ENCODE assay signal across 8 cellular contexts in the genomic region with DNA sequence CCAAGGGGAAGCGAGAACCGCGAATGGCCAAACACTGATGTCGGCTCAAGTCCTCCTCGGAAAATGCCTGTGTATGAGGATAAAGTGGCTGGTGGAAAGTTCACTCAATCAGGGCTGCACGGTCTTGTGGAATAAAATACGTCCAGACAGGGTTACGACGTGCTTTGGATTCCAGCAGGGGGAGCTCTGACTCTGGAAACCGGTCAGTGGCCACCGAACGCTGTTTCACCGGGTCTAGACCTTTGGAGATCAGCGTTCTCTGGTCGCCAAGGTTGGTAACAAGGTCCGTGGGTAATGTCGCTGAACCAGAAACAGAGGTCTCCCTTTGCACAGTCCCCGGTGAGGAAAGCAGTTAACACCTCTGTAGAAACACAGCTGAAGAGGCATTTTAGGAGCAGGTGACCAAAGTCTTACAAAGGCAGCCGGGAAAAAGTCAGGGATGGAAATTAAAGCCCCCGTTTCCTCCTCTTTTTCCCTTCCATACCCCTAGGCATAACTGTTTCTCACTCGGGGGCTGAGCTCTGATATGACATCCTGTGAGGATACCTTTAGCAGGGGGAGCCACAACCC. TPM values are rescaled to one million over a fixed set of nuclear protein-coding genes. Genes with fewer than 3 reads are reported as not detected.
A peak's percentile ranks its signal among the peaks of the same experiment; 100 is the strongest.
DNase-seq lines count a peak whose midpoint lies in the region; ATAC-seq, FAIRE-seq and TF ChIP-seq lines count a peak whose summit lies in the region.

No MANE protein-coding gene starts in this region.

- H3K9ac ChIP-seq in HepG2 (ENCODE audit: insufficient read depth, low read depth, low read length) = no peak overlapping the region

- H3K9me3 ChIP-seq in HepG2 (ENCODE audit: low read length) = no peaks in the 10 kb centered on the region

- DNase-seq in GM04504 (ENCODE audit: low read depth) (peak; percentile 58), NCI-H510A (lab: John Stamatoyannopoulos, UW) (peak; percentile 97), dedifferentiated amniotic fluid mesenchymal stem cell (ENCODE audit: extremely low spot score) (peak; percentile 87), HepG2 (ENCODE audit: low spot score) (peak; percentile 78)
- peak; percentile 63 to 72 for DNase-seq in activated CD4-positive, alpha-beta T cell treated with anti-CD3 and anti-CD28 coated beads for 4 hours
- peak; percentile 64 to 66 for DNase-seq in stimulated activated CD4-positive, alpha-beta T cell treated with anti-CD3 and anti-CD28 coated beads, Interleukin-4, amount 100 ng/mL, for 48 hours (ENCODE audit: low read depth in 2 of 2)

- CTCF ChIA-PET in HepG2 (lab: Yijun Ruan, JAX; ENCODE audit: low intra/inter-chr PET ratio, low total read pairs) = interaction anchor here (1.1 to 1.8 kb wide), 5 partner anchors 47 to 943 kb away, joined by 3 to 22 read pairs (median 5); no protein-coding TSS in a partner anchor

- TF ChIP-seq RAD21 in HepG2 (CRISPR knock-in tag; IDR thresholded peaks at IDR 0.05) = peak; percentile 94

- H3K79me2 ChIP-seq in HepG2 (ENCODE audit: insufficient read depth, low read length) = no peaks in the 10 kb centered on the region

- in situ Hi-C loops in HepG2 (cut with HindIII; ENCODE audit: extremely low pct_ligation_motif_present, low pct_unique_long_range_greater_than_20kb) = loop anchor here (5.0 to 25.0 kb wide), 4 partner anchors 45 to 940 kb away; no protein-coding TSS in a partner anchor

- intact Hi-C loops in HepG2 (cut with micrococcal nuclease; ENCODE audit: unreplicated experiment) = loop anchor here (1.0 to 10.0 kb wide), 6 partner anchors 47 to 939 kb away; no protein-coding TSS in a partner anchor

- peaks cover 2 to 35% of the 10 kb centered on the region in 2 experiments; a peak in 3 of 5 replicates for H3K27me3 ChIP-seq in HepG2 (ENCODE audit: control insufficient read depth in 1 of 2, insufficient read depth in 2 of 2, low read length in 2 of 2)

- H3K36me3 ChIP-seq in HepG2 (replicated peaks in 1 of 2; ENCODE audit: control insufficient read depth in 1 of 2, insufficient read depth in 2 of 2, low read length in 2 of 2) = no peaks in the 10 kb centered on the region

- WGBS in HepG2 (ENCODE audit: low lambda C conversion rate) = 4% methylated on average over 18 of the region's 21 CpGs

- TF ChIP-seq CTCF in HepG2 (CRISPR knock-in tag; IDR thresholded peaks at IDR 0.05) = peak; percentile 98

- ATAC-seq in HG03139 (IDR thresholded peaks at IDR 0.05; ENCODE audit: unreplicated experiment) (peak; percentile 56), HepG2 (peak; percentile 99), HG03095 (IDR thresholded peaks at IDR 0.05; ENCODE audit: unreplicated experiment) (no peak)

- no peak for TF ChIP-seq POLR2A in HepG2 (IDR thresholded peaks at IDR 0.05; ENCODE audit: insufficient read depth in 1 of 2, low read depth in 2 of 2, low read length in 2 of 2)

- H3K27ac ChIP-seq in HepG2 (ENCODE audit: extremely low read length, insufficient read depth, low read length) = no peak overlapping the region

- TF ChIP-seq EP300 in HepG2 (IDR thresholded peaks at IDR 0.05; ENCODE audit: low read depth in 2 of 2, low read length in 2 of 2) = no peak
- no peak for TF ChIP-seq EP300 in HepG2 (CRISPR knock-in tag; IDR thresholded peaks at IDR 0.05; ENCODE audit: borderline replicate concordance)

- BruUV-seq in HepG2 (replicated peaks; lab: Mats Ljungman, UMichigan) = no TSS peak

- POLR2A ChIA-PET in HepG2 (lab: Yijun Ruan, JAX) = no interaction called here

- FAIRE-seq in HepG2 (lab: Jason Lieb, UNC) = peak; percentile 89

- peak overlapping the region; percentile 77 for H3K4me2 ChIP-seq in HepG2 (ENCODE audit: low read depth, low read length)

- no peak overlapping the region; a peak in 1 of 6 replicates for H3K4me3 ChIP-seq in HepG2 (replicated peaks in 1 of 3; ENCODE audit: insufficient read depth in 1 of 3, low read depth in 2 of 3, low read length in 3 of 3)

- H4K20me1 ChIP-seq in HepG2 (ENCODE audit: insufficient read depth, low read length) = no peaks in the 10 kb centered on the region

- peak overlapping the region; percentile 6 for H2AFZ ChIP-seq in HepG2 (ENCODE audit: low read length)

- H3K4me1 ChIP-seq in HepG2 (ENCODE audit: insufficient read depth, low read length) = peaks cover 14% of the 10 kb centered on the region

TF ChIP-seq in HepG2, 621 proteins besides CTCF, POLR2A, EP300 and RAD21 (continues in another document):
- peak; percentile 21; the same call in 1 of the 2 replicates for TF ChIP-seq FOXA3 (CRISPR knock-in tag; IDR thresholded peaks at IDR 0.05)
- TF ChIP-seq, protein P1, sequence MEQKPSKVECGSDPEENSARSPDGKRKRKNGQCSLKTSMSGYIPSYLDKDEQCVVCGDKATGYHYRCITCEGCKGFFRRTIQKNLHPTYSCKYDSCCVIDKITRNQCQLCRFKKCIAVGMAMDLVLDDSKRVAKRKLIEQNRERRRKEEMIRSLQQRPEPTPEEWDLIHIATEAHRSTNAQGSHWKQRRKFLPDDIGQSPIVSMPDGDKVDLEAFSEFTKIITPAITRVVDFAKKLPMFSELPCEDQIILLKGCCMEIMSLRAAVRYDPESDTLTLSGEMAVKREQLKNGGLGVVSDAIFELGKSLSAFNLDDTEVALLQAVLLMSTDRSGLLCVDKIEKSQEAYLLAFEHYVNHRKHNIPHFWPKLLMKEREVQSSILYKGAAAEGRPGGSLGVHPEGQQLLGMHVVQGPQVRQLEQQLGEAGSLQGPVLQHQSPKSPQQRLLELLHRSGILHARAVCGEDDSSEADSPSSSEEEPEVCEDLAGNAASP (CRISPR knock-in tag; IDR thresholded peaks at IDR 0.05; ENCODE audit: borderline replicate concordance) = 0 out of 2 replicates have a peak, but pooled peaks have one; percentile 19
- peak in 1 of 2 experiments; percentile 63; a peak in 2 of 4 replicates for TF ChIP-seq KLF16 (CRISPR knock-in tag; IDR thresholded peaks at IDR 0.05)
- no peak for TF ChIP-seq ZNF24 (IDR thresholded peaks at IDR 0.05)
- TF ChIP-seq CBX2 (IDR thresholded peaks at IDR 0.05; ENCODE audit: low read depth, low read length) = no peak
- TF ChIP-seq CBX2 (CRISPR knock-in tag; IDR thresholded peaks at IDR 0.05; ENCODE audit: low read depth) = no peak
- no peak for TF ChIP-seq ZFYVE20 (CRISPR knock-in tag; IDR thresholded peaks at IDR 0.05; ENCODE audit: borderline replicate concordance, low read depth)
- TF ChIP-seq, protein P2, sequence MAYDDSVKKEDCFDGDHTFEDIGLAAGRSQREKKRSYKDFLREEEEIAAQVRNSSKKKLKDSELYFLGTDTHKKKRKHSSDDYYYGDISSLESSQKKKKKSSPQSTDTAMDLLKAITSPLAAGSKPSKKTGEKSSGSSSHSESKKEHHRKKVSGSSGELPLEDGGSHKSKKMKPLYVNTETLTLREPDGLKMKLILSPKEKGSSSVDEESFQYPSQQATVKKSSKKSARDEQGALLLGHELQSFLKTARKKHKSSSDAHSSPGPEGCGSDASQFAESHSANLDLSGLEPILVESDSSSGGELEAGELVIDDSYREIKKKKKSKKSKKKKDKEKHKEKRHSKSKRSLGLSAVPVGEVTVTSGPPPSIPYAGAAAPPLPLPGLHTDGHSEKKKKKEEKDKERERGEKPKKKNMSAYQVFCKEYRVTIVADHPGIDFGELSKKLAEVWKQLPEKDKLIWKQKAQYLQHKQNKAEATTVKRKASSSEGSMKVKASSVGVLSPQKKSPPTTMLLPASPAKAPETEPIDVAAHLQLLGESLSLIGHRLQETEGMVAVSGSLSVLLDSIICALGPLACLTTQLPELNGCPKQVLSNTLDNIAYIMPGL (CRISPR knock-in tag; IDR thresholded peaks at IDR 0.05; ENCODE audit: borderline replicate concordance in 1 of 2, low read depth in 1 of 2) = peak; percentile 71 to 76
- 0 out of 2 replicates have a peak, but pooled peaks have one; percentile 59 for TF ChIP-seq ZNF614 (CRISPR knock-in tag; IDR thresholded peaks at IDR 0.05; ENCODE audit: borderline replicate concordance)
- no peak for TF ChIP-seq POLR2AphosphoS5 (IDR thresholded peaks at IDR 0.05; ENCODE audit: low read depth, low read length)
- no peak for TF ChIP-seq ZNF780A (CRISPR knock-in tag; IDR thresholded peaks at IDR 0.05)
- TF ChIP-seq BHLHE40 (IDR thresholded peaks at IDR 0.05; ENCODE audit: low read length) = 0 out of 2 replicates have a peak, but pooled peaks have one; percentile 22
- no peak for TF ChIP-seq RARG (CRISPR knock-in tag; IDR thresholded peaks at IDR 0.05; ENCODE audit: low read depth)
- TF ChIP-seq KDM3A (CRISPR knock-in tag; IDR thresholded peaks at IDR 0.05; ENCODE audit: low read depth) = no peak
- TF ChIP-seq CREB1 (IDR thresholded peaks at IDR 0.05) = no peak
- TF ChIP-seq CREB1 (CRISPR knock-in tag; IDR thresholded peaks at IDR 0.05) = no peak
- no peak for TF ChIP-seq ZSCAN29 (CRISPR knock-in tag; conservative IDR thresholded peaks at IDR 0.05)
- TF ChIP-seq ZNF577 (CRISPR knock-in tag; IDR thresholded peaks at IDR 0.05; ENCODE audit: borderline replicate concordance, low read depth) = no peak
- no peak for TF ChIP-seq ZFP62 (CRISPR knock-in tag; IDR thresholded peaks at IDR 0.05)

RNA-seq across cellular contexts. Expression of a gene that starts 47.8 kb away (rescaled TPM):
- 46.2 and 52.5 TPM in 2 replicates for total RNA-seq in HepG2 (2016; rRNA removed; fragmentation: Illumina TruSeq; extraction: Trizol)
- total RNA-seq in HepG2 (2016; cell fraction: cytosol; rRNA removed; fragmentation: Illumina TruSeq; extraction: Trizol; ENCODE audit: low read depth) = 27.7 and 30.0 TPM in 2 replicates
- total RNA-seq in HepG2 (2016; cell fraction: insoluble cytoplasmic fraction; rRNA removed; fragmentation: Illumina TruSeq; extraction: Trizol) = 47.6 and 48.2 TPM in 2 replicates
- total RNA-seq in HepG2 (2016; cell fraction: membrane; rRNA removed; fragmentation: Illumina TruSeq; extraction: Trizol) = 32.2 and 33.8 TPM in 2 replicates
- 53.9 and 55.6 TPM in 2 replicates for total RNA-seq in HepG2 (2016; cell fraction: nucleus; rRNA removed; fragmentation: Illumina TruSeq; extraction: Trizol)
- polyA plus RNA-seq in HepG2 (2011; rRNA removed) = 38.4 and 57.8 TPM in 2 replicates
- polyA plus RNA-seq in HepG2 (2011; cell fraction: cytosol; rRNA removed) = 14.1 and 14.3 TPM in 2 replicates
- polyA plus RNA-seq in HepG2 (2011; cell fraction: nucleus; rRNA removed) = 145 and 170 TPM in 2 replicates
- 22.8 and 38.7 TPM in 2 replicates for polyA plus RNA-seq in HepG2 (2012)
- 7.6 and 7.8 TPM in 2 replicates for polyA plus RNA-seq in HepG2 (2016; cell fraction: cytosol; fragmentation: Illumina TruSeq; extraction: Trizol; ENCODE audit: low read depth)
- polyA plus RNA-seq in HepG2 (2016; cell fraction: insoluble cytoplasmic fraction; fragmentation: Illumina TruSeq; extraction: Trizol; ENCODE audit: low read depth) = 67.0 and 69.0 TPM in 2 replicates
- polyA plus RNA-seq in HepG2 (2016; cell fraction: membrane; fragmentation: Illumina TruSeq; extraction: Trizol; ENCODE audit: low read depth) = 16.4 and 17.0 TPM in 2 replicates
- polyA plus RNA-seq in HepG2 (2016; cell fraction: nucleus; fragmentation: Illumina TruSeq; extraction: Trizol; ENCODE audit: insufficient read depth, low read depth) = 142 and 148 TPM in 2 replicates
- polyA minus RNA-seq in HepG2 (2011; rRNA and poly(A)+ RNA removed; ENCODE audit: low replicate concordance) = 12.0 and 26.4 TPM in 2 replicates
- polyA minus RNA-seq in HepG2 (2011; cell fraction: cytosol; rRNA and poly(A)+ RNA removed) = 10.3 and 11.9 TPM in 2 replicates
- polyA minus RNA-seq in HepG2 (2011; cell fraction: nucleus; rRNA and poly(A)+ RNA removed) = 40.2 and 48.7 TPM in 2 replicates
